ENCODE assay signal across 9 cellular contexts in genomic region chr2:64731306-64731654, GRCh38.
DNase-seq lines count a peak whose midpoint lies in the region; ATAC-seq and TF ChIP-seq lines count a peak whose summit lies in the region.
"Had no signal": no experiment of that assay in that cellular context is flagged by ENCODE, and none has a peak within 500 bp of the region (broad histone marks: within the 10 kb centered on the region; RNA-seq: fewer than 3 reads in every experiment).

No MANE protein-coding gene starts in this region.

- no peaks in the 10 kb centered on the region for H3K27me3 Mint-ChIP-seq in CD4-positive, CD25-positive, alpha-beta regulatory T cell
- no peaks in the 10 kb centered on the region for H3K27me3 Mint-ChIP-seq in endodermal cell (ENCODE audit: insufficient read depth)

- DNase-seq in CD4-positive, CD25-positive, alpha-beta regulatory T cell = no peak
- DNase-seq in endodermal cell (no peak), osteoblast (ENCODE audit: insufficient read length, low spot score, missing footprints) (no peak), MV-4-11 (lab: John Stamatoyannopoulos, UW) (no peak)
- DNase-seq: T-helper 9 cell had no signal

- H3K4me2 ChIP-seq in OCI-LY3 (ENCODE audit: low read length) (peak overlapping the region; percentile 94), osteoblast (ENCODE audit: insufficient read depth, low read length) (peak overlapping the region; percentile 90)

- H3K9me3 ChIP-seq in CD4-positive, CD25-positive, alpha-beta regulatory T cell (ENCODE audit: control insufficient read depth in 2 of 2, low read length in 2 of 2) = no peaks in the 10 kb centered on the region
- H3K9me3 ChIP-seq in OCI-LY3 (ENCODE audit: insufficient read depth, low read length) = no peaks in the 10 kb centered on the region
- no peaks in the 10 kb centered on the region for H3K9me3 ChIP-seq in endodermal cell (ENCODE audit: control insufficient read depth, low read length)
- H3K9me3 ChIP-seq in osteoblast (ENCODE audit: low read depth, low read length) = no peaks in the 10 kb centered on the region

- H2AFZ ChIP-seq in OCI-LY3 (ENCODE audit: low read depth, low read length) (peak overlapping the region; percentile 66), osteoblast (ENCODE audit: low read length) (peak overlapping the region; percentile 60)

- H3K36me3 ChIP-seq in CD4-positive, CD25-positive, alpha-beta regulatory T cell (ENCODE audit: control insufficient read depth, insufficient read depth, low read length) = no peaks in the 10 kb centered on the region
- H3K36me3 ChIP-seq in OCI-LY3 (replicated peaks; ENCODE audit: low read depth, low read length) (no peaks in the 10 kb centered on the region), endodermal cell (ENCODE audit: control insufficient read depth, insufficient read depth, low read length) (no peaks in the 10 kb centered on the region), osteoblast (ENCODE audit: insufficient read depth, low read length) (peaks cover 15% of the 10 kb centered on the region)

- WGBS in endodermal cell (ENCODE audit: insufficient coverage in 1 of 2, insufficient read length in 1 of 2), 2 experiments = 90% methylated on average over 3 of the region's 3 CpGs; no CpG with 5 or more reads in 1 of the 2 experiments

- peak overlapping the region; percentile 74 for H3K27ac ChIP-seq in CD4-positive, CD25-positive, alpha-beta regulatory T cell (ENCODE audit: insufficient read depth, low read length, poor library complexity, severe bottlenecking)
- H3K27ac ChIP-seq in OCI-LY3 (ENCODE audit: low read length) = peak overlapping the region; percentile 74
- no peak overlapping the region for H3K27ac ChIP-seq in endodermal cell (ENCODE audit: low read depth, low read length)
- H3K27ac ChIP-seq in osteoblast (ENCODE audit: low read depth, low read length) = peak overlapping the region; percentile 93

- H3K4me1 Mint-ChIP-seq in CD4-positive, CD25-positive, alpha-beta regulatory T cell = peaks cover 25 to 52% (median 45%) of the 10 kb centered on the region in 4 donors
- H3K4me1 Mint-ChIP-seq in endodermal cell = peaks cover 62% of the 10 kb centered on the region

- TF ChIP-seq CTCF in OCI-LY3 (IDR thresholded peaks at IDR 0.05; ENCODE audit: low read depth, low read length) = no peak
- no peak for TF ChIP-seq CTCF in endodermal cell (conservative IDR thresholded peaks at IDR 0.05)
- TF ChIP-seq CTCF in osteoblast (IDR thresholded peaks at IDR 0.05; ENCODE audit: extremely low read depth, low read depth, low read length) = no peak

- H3K36me3 Mint-ChIP-seq in CD4-positive, CD25-positive, alpha-beta regulatory T cell = peaks cover 8% of the 10 kb centered on the region
- no peaks in the 10 kb centered on the region for H3K36me3 Mint-ChIP-seq in endodermal cell (ENCODE audit: low read depth)

- H3K79me2 ChIP-seq in OCI-LY3 (ENCODE audit: low read length) (no peaks in the 10 kb centered on the region), osteoblast (ENCODE audit: insufficient read depth, low read length) (peaks cover 85% of the 10 kb centered on the region)

- H4K20me1 ChIP-seq in OCI-LY3 (ENCODE audit: insufficient read depth, low read length) (no peaks in the 10 kb centered on the region), osteoblast (ENCODE audit: insufficient read depth, low read length) (no peaks in the 10 kb centered on the region)

- no peak for ATAC-seq in CD4-positive, CD25-positive, alpha-beta regulatory T cell (ENCODE audit: low read depth in 2 of 2)
- no peak for ATAC-seq in HG02763 (IDR thresholded peaks at IDR 0.05; ENCODE audit: unreplicated experiment)
- no peak for ATAC-seq in GM21526 (IDR thresholded peaks at IDR 0.05; ENCODE audit: low FRiP score, unreplicated experiment)
- ATAC-seq in HG03565 (IDR thresholded peaks at IDR 0.05; ENCODE audit: unreplicated experiment) = no peak

- peak overlapping the region; percentile 95 to 98 (median 96) for H3K27ac Mint-ChIP-seq in CD4-positive, CD25-positive, alpha-beta regulatory T cell
- H3K27ac Mint-ChIP-seq in endodermal cell = peak overlapping the region; percentile 59

- peak overlapping the region; percentile 70 to 96 (median 88) for H3K4me3 Mint-ChIP-seq in CD4-positive, CD25-positive, alpha-beta regulatory T cell
- no peak overlapping the region for H3K4me3 Mint-ChIP-seq in endodermal cell

- H3K4me3 ChIP-seq in CD4-positive, CD25-positive, alpha-beta regulatory T cell (ENCODE audit: low read depth, low read length) = peak overlapping the region; percentile 87
- H3K4me3 ChIP-seq in OCI-LY3 (ENCODE audit: low read length) (peak overlapping the region; percentile 70), endodermal cell (ENCODE audit: low read length) (peak overlapping the region; percentile 4), osteoblast (ENCODE audit: insufficient read depth, low read length) (peak overlapping the region; percentile 70)

- no peaks in the 10 kb centered on the region for H3K9me3 Mint-ChIP-seq in CD4-positive, CD25-positive, alpha-beta regulatory T cell
- no peaks in the 10 kb centered on the region for H3K9me3 Mint-ChIP-seq in endodermal cell

- no peaks in the 10 kb centered on the region for H3K27me3 ChIP-seq in CD4-positive, CD25-positive, alpha-beta regulatory T cell (ENCODE audit: control insufficient read depth, insufficient read depth, low read length)
- H3K27me3 ChIP-seq in OCI-LY3 (ENCODE audit: low read depth, low read length) = peaks cover 8% of the 10 kb centered on the region; the same call in 1 of the 2 replicates
- H3K27me3 ChIP-seq in endodermal cell (ENCODE audit: control insufficient read depth, insufficient read depth, low read length, poor library complexity, severe bottlenecking) = no peaks in the 10 kb centered on the region
- H3K27me3 ChIP-seq in osteoblast (ENCODE audit: insufficient read depth, low read length) = no peaks in the 10 kb centered on the region

- peaks cover 27% of the 10 kb centered on the region for H3K4me1 ChIP-seq in CD4-positive, CD25-positive, alpha-beta regulatory T cell (ENCODE audit: control insufficient read depth, insufficient read depth, low read length, poor library complexity, severe bottlenecking)
- peaks cover 52% of the 10 kb centered on the region for H3K4me1 ChIP-seq in OCI-LY3 (ENCODE audit: low read length)
- peaks cover 31% of the 10 kb centered on the region for H3K4me1 ChIP-seq in endodermal cell (ENCODE audit: control insufficient read depth, insufficient read depth, low read length)
- H3K4me1 ChIP-seq in osteoblast (ENCODE audit: insufficient read depth, low read length) = peaks cover 28% of the 10 kb centered on the region

- peak overlapping the region; percentile 53 for H3K9ac ChIP-seq in OCI-LY3 (ENCODE audit: low read length)
- peak overlapping the region; percentile 19 for H3K9ac ChIP-seq in endodermal cell (ENCODE audit: extremely low read depth, low read length, poor library complexity, severe bottlenecking)

Comparison
In these comparisons a context has a peak if more than half of its experiments do, and no peak if none do; other contexts are left out.
1. H3K4me3 ChIP-seq: peak in every context shown above with its lines; median percentile 87 in CD4-positive, CD25-positive, alpha-beta regulatory T cell; 70 in OCI-LY3; 70 in osteoblast; 4 in endodermal cell.